Comparison of ENCODE assay signal across 1 cellular context in the genomic region with DNA sequence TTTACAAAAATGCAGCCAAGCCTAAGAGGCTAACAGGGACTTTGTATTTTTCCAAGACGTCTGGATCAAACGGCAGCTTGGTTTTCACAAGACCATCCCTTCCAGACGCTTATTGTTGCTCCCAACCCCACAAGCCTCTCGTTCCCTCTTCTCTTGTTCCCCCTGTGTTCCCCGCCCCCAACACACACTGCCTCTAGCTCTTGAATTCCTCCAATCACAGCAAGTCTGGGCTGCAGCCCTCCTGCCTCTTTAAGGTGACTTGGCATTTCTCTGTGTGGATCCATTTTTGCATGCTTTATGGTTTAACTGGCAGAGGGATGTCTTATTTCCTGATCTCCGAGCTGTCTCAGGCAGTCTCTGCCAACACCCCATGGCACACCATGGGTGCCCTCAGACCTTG.
TF ChIP-seq lines count a peak whose summit lies in the region.

No MANE protein-coding gene starts in this region.

TF ChIP-seq in GM23338, 12 proteins besides CTCF, POLR2A, EP300 and RAD21 (continued from another document):
- TF ChIP-seq, protein P1, sequence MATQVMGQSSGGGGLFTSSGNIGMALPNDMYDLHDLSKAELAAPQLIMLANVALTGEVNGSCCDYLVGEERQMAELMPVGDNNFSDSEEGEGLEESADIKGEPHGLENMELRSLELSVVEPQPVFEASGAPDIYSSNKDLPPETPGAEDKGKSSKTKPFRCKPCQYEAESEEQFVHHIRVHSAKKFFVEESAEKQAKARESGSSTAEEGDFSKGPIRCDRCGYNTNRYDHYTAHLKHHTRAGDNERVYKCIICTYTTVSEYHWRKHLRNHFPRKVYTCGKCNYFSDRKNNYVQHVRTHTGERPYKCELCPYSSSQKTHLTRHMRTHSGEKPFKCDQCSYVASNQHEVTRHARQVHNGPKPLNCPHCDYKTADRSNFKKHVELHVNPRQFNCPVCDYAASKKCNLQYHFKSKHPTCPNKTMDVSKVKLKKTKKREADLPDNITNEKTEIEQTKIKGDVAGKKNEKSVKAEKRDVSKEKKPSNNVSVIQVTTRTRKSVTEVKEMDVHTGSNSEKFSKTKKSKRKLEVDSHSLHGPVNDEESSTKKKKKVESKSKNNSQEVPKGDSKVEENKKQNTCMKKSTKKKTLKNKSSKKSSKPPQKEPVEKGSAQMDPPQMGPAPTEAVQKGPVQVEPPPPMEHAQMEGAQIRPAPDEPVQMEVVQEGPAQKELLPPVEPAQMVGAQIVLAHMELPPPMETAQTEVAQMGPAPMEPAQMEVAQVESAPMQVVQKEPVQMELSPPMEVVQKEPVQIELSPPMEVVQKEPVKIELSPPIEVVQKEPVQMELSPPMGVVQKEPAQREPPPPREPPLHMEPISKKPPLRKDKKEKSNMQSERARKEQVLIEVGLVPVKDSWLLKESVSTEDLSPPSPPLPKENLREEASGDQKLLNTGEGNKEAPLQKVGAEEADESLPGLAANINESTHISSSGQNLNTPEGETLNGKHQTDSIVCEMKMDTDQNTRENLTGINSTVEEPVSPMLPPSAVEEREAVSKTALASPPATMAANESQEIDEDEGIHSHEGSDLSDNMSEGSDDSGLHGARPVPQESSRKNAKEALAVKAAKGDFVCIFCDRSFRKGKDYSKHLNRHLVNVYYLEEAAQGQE (IDR thresholded peaks at IDR 0.05; ENCODE audit: unreplicated experiment), result no peak
- TF ChIP-seq ZNF114 (CRISPR knock-in tag; IDR thresholded peaks at IDR 0.05) (no peak), STAT1 (IDR thresholded peaks at IDR 0.05; ENCODE audit: unreplicated experiment) (no peak), ZNF331 (CRISPR knock-in tag; IDR thresholded peaks at IDR 0.05; ENCODE audit: low read depth) (no peak), NANOG (IDR thresholded peaks at IDR 0.05; ENCODE audit: borderline replicate concordance) (no peak), POLR2AphosphoS5 (IDR thresholded peaks at IDR 0.05; ENCODE audit: low read depth) (no peak), CREB1 (CRISPR knock-in tag; IDR thresholded peaks at IDR 0.05; ENCODE audit: low read depth) (no peak), EZH2 (IDR thresholded peaks at IDR 0.05; ENCODE audit: low read depth, unreplicated experiment) (no peak), EZH2phosphoT487 (IDR thresholded peaks at IDR 0.05; ENCODE audit: unreplicated experiment) (no peak)
- TF ChIP-seq, protein P2, sequence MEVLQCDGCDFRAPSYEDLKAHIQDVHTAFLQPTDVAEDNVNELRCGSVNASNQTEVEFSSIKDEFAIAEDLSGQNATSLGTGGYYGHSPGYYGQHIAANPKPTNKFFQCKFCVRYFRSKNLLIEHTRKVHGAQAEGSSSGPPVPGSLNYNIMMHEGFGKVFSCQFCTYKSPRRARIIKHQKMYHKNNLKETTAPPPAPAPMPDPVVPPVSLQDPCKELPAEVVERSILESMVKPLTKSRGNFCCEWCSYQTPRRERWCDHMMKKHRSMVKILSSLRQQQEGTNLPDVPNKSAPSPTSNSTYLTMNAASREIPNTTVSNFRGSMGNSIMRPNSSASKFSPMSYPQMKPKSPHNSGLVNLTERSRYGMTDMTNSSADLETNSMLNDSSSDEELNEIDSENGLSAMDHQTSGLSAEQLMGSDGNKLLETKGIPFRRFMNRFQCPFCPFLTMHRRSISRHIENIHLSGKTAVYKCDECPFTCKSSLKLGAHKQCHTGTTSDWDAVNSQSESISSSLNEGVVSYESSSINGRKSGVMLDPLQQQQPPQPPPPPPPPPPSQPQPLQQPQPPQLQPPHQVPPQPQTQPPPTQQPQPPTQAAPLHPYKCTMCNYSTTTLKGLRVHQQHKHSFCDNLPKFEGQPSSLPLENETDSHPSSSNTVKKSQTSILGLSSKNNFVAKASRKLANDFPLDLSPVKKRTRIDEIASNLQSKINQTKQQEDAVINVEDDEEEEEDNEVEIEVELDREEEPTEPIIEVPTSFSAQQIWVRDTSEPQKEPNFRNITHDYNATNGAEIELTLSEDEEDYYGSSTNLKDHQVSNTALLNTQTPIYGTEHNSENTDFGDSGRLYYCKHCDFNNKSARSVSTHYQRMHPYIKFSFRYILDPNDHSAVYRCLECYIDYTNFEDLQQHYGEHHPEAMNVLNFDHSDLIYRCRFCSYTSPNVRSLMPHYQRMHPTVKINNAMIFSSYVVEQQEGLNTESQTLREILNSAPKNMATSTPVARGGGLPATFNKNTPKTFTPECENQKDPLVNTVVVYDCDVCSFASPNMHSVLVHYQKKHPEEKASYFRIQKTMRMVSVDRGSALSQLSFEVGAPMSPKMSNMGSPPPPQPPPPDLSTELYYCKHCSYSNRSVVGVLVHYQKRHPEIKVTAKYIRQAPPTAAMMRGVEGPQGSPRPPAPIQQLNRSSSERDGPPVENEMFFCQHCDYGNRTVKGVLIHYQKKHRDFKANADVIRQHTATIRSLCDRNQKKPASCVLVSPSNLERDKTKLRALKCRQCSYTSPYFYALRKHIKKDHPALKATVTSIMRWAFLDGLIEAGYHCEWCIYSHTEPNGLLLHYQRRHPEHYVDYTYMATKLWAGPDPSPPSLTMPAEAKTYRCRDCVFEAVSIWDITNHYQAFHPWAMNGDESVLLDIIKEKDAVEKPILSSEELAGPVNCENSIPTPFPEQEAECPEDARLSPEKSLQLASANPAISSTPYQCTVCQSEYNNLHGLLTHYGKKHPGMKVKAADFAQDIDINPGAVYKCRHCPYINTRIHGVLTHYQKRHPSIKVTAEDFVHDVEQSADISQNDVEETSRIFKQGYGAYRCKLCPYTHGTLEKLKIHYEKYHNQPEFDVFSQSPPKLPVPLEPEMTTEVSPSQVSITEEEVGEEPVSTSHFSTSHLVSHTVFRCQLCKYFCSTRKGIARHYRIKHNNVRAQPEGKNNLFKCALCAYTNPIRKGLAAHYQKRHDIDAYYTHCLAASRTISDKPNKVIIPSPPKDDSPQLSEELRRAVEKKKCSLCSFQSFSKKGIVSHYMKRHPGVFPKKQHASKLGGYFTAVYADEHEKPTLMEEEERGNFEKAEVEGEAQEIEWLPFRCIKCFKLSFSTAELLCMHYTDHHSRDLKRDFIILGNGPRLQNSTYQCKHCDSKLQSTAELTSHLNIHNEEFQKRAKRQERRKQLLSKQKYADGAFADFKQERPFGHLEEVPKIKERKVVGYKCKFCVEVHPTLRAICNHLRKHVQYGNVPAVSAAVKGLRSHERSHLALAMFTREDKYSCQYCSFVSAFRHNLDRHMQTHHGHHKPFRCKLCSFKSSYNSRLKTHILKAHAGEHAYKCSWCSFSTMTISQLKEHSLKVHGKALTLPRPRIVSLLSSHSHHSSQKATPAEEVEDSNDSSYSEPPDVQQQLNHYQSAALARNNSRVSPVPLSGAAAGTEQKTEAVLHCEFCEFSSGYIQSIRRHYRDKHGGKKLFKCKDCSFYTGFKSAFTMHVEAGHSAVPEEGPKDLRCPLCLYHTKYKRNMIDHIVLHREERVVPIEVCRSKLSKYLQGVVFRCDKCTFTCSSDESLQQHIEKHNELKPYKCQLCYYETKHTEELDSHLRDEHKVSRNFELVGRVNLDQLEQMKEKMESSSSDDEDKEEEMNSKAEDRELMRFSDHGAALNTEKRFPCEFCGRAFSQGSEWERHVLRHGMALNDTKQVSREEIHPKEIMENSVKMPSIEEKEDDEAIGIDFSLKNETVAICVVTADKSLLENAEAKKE (CRISPR knock-in tag; IDR thresholded peaks at IDR 0.05), result no peak
- TF ChIP-seq, protein P3, sequence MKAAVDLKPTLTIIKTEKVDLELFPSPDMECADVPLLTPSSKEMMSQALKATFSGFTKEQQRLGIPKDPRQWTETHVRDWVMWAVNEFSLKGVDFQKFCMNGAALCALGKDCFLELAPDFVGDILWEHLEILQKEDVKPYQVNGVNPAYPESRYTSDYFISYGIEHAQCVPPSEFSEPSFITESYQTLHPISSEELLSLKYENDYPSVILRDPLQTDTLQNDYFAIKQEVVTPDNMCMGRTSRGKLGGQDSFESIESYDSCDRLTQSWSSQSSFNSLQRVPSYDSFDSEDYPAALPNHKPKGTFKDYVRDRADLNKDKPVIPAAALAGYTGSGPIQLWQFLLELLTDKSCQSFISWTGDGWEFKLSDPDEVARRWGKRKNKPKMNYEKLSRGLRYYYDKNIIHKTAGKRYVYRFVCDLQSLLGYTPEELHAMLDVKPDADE (IDR thresholded peaks at IDR 0.05), result no peak
